Comparison of ENCODE assay signal across 8 cellular contexts in the genomic region with DNA sequence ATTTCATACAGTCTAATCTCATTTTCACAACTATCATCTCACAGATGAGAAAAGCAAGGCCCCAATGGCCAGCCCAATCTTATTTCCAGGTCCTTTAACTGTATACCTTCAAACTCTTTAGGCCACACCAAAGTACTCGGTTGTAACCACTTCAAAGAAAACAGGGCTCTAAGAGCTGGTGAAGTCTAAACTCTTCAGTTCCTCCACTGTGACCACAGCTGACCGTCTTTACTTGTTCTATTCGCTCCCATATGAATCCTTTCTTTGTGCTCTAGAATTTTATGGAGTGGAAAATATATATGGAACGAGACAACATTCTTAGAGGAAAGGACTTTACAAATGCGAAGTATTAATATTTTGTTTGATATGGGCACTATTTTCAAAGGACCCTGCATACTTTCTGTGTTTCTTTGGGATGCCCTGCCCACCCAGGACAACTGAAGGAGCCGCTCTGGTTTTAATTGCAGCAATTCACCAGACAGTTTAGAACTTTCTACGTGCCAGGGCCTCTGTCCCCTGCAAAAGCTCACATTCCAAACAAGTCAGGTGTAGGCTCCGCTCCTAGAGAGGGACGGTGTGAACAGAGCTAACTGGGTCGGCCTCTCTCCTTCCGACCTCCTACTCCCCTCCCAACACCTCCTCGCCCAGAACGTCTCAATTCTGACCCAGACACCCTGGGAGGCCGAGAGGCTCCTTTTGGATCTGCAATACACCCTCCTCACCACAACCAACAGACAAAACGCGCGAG. TPM values are rescaled to one million over a fixed set of nuclear protein-coding genes. Genes with fewer than 3 reads are reported as not detected.
DNase-seq lines count a peak whose midpoint lies in the region; ATAC-seq and TF ChIP-seq lines count a peak whose summit lies in the region.

No MANE protein-coding gene starts in this region.

- POLR2A ChIA-PET in Caco-2 (lab: Charles Lee) = interaction anchor here (0.5 to 2.4 kb wide), 6 partner anchors 10 to 25 kb away, joined by 3 to 21 read pairs (median 6); partner anchors contain the start of gene IER5

- TSS peak; percentile 67 for BruUV-seq in Caco-2 (replicated peaks; lab: Mats Ljungman, UMichigan)

- CTCF ChIA-PET in Caco-2 (lab: Charles Lee) = interaction anchor here (0.8 to 2.0 kb wide), 6 partner anchors 9 to 66 kb away, joined by 3 to 9 read pairs (median 4); no protein-coding TSS in a partner anchor

- ATAC-seq in HG02981 (IDR thresholded peaks at IDR 0.05; ENCODE audit: unreplicated experiment) (peak; percentile 26), HG03442 (IDR thresholded peaks at IDR 0.05; ENCODE audit: unreplicated experiment) (no peak), GM19328 (IDR thresholded peaks at IDR 0.05; ENCODE audit: unreplicated experiment) (no peak)
- peak; percentile 5 to 17 for ATAC-seq in activated naive CD4-positive, alpha-beta T cell treated with anti-CD3 and anti-CD28 coated beads, Interleukin-2, amount 50 U/mL, for 72 hours
- ATAC-seq in stimulated activated naive B cell treated with anti-CD40 and anti-IgM and Interleukin-4, amounts not matched to agents 10 μg/mL and 1 μg/mL and 100 μg/mL, for 72 hours (replicated peaks) = peak; percentile 58 to 63

- H3K9me3 Mint-ChIP-seq in Caco-2 (ENCODE audit: unreplicated experiment) = no peaks in the 10 kb centered on the region
- H3K9me3 Mint-ChIP-seq in activated naive CD4-positive, alpha-beta T cell treated with anti-CD3 and anti-CD28 coated beads, Interleukin-2, amount 50 U/mL, for 72 hours = no peaks in the 10 kb centered on the region
- H3K9me3 Mint-ChIP-seq in stimulated activated naive B cell treated with anti-CD40 and anti-IgM and Interleukin-4, amounts not matched to agents 10 μg/mL and 1 μg/mL and 100 μg/mL, for 72 hours = no peaks in the 10 kb centered on the region

- peaks cover 59% of the 10 kb centered on the region for H3K4me1 ChIP-seq in Caco-2

- DNase-seq in Caco-2 = peak in 1 of 2 experiments; percentile 66
- no peak for DNase-seq in activated naive CD4-positive, alpha-beta T cell treated with anti-CD3 and anti-CD28 coated beads, Interleukin-2, amount 50 U/mL, for 72 hours (ENCODE audit: low spot score in 2 of 2)
- DNase-seq in stimulated activated naive B cell treated with anti-CD40 and anti-IgM and Interleukin-4, amounts not matched to agents 10 μg/mL and 1 μg/mL and 100 μg/mL, for 72 hours = no peak
- DNase-seq in NCI-H748 treated with DMSO at 0.1 percent for 48 hours (lab: John Stamatoyannopoulos, UW) = no peak

- no peaks in the 10 kb centered on the region for H3K36me3 ChIP-seq in Caco-2 (ENCODE audit: control insufficient read depth, insufficient read depth, low read length)

- peaks cover 61% of the 10 kb centered on the region for H3K4me1 Mint-ChIP-seq in Caco-2 (ENCODE audit: low read depth, unreplicated experiment)
- peaks cover 52 to 77% of the 10 kb centered on the region in 2 donors for H3K4me1 Mint-ChIP-seq in stimulated activated naive B cell treated with anti-CD40 and anti-IgM and Interleukin-4, amounts not matched to agents 10 μg/mL and 1 μg/mL and 100 μg/mL, for 72 hours

- no peaks in the 10 kb centered on the region for H3K9me3 ChIP-seq in Caco-2

- intact Hi-C loops in Caco-2 (cut with micrococcal nuclease; ENCODE audit: unreplicated experiment) = loop anchor here (1.0 to 2.0 kb wide), 3 partner anchors 15 to 38 kb away; partner anchors contain the start of gene IER5

- H3K36me3 Mint-ChIP-seq in Caco-2 (ENCODE audit: insufficient read depth, unreplicated experiment) = peaks cover 14% of the 10 kb centered on the region
- H3K36me3 Mint-ChIP-seq in activated naive CD4-positive, alpha-beta T cell treated with anti-CD3 and anti-CD28 coated beads, Interleukin-2, amount 50 U/mL, for 72 hours = no peaks in the 10 kb centered on the region
- H3K36me3 Mint-ChIP-seq in stimulated activated naive B cell treated with anti-CD40 and anti-IgM and Interleukin-4, amounts not matched to agents 10 μg/mL and 1 μg/mL and 100 μg/mL, for 72 hours = peaks cover 0 to 4% of the 10 kb centered on the region in 2 donors

- H3K4me3 Mint-ChIP-seq in Caco-2 (ENCODE audit: unreplicated experiment) = peak overlapping the region; percentile 76
- peak overlapping the region; percentile 76 to 86 for H3K4me3 Mint-ChIP-seq in stimulated activated naive B cell treated with anti-CD40 and anti-IgM and Interleukin-4, amounts not matched to agents 10 μg/mL and 1 μg/mL and 100 μg/mL, for 72 hours

- peak overlapping the region; percentile 78 for H3K27ac Mint-ChIP-seq in Caco-2 (ENCODE audit: unreplicated experiment)
- H3K27ac Mint-ChIP-seq in activated naive CD4-positive, alpha-beta T cell treated with anti-CD3 and anti-CD28 coated beads, Interleukin-2, amount 50 U/mL, for 72 hours = peak overlapping the region; percentile 61 to 76
- peak overlapping the region; percentile 83 for H3K27ac Mint-ChIP-seq in stimulated activated naive B cell treated with anti-CD40 and anti-IgM and Interleukin-4, amounts not matched to agents 10 μg/mL and 1 μg/mL and 100 μg/mL, for 72 hours

- TF ChIP-seq CTCF in Caco-2 (IDR thresholded peaks at IDR 0.05; ENCODE audit: insufficient read depth in 1 of 2, low read depth in 1 of 2, low read length in 1 of 2, severe bottlenecking in 1 of 2, unreplicated experiment in 1 of 2) = no peak

- H3K27me3 ChIP-seq in Caco-2 (replicated peaks; ENCODE audit: control insufficient read depth, insufficient read depth, low read length) = no peaks in the 10 kb centered on the region

- peak overlapping the region; percentile 83 for H3K4me3 ChIP-seq in Caco-2 (ENCODE audit: low read depth, low read length)
- H3K4me3 ChIP-seq in iPS-11a (ENCODE audit: low read depth, low read length) = peak overlapping the region; percentile 50

- no peaks in the 10 kb centered on the region for H3K27me3 Mint-ChIP-seq in Caco-2 (ENCODE audit: insufficient read depth, unreplicated experiment)
- H3K27me3 Mint-ChIP-seq in stimulated activated naive B cell treated with anti-CD40 and anti-IgM and Interleukin-4, amounts not matched to agents 10 μg/mL and 1 μg/mL and 100 μg/mL, for 72 hours = no peaks in the 10 kb centered on the region

RNA-seq across cellular contexts. Expression of gene IER5, which starts 15.7 kb away (rescaled TPM):
- 8.6 and 9.4 TPM in 2 replicates for total RNA-seq in Caco-2 (2022)
- 10 to 100 TPM; 20.3 to 68.4 TPM for total RNA-seq in activated naive CD4-positive, alpha-beta T cell treated with anti-CD3 and anti-CD28 coated beads, Interleukin-2, amount 50 U/mL, for 72 hours

Comparison
In these comparisons a context has a peak if more than half of its experiments do, and no peak if none do; other contexts are left out.
1. ATAC-seq: peak in HG02981 (single experiment), activated naive CD4-positive, alpha-beta T cell treated with anti-CD3 and anti-CD28 coated beads, Interleukin-2, amount 50 U/mL, for 72 hours (2 of 2) and stimulated activated naive B cell treated with anti-CD40 and anti-IgM and Interleukin-4, amounts not matched to agents 10 μg/mL and 1 μg/mL and 100 μg/mL, for 72 hours (2 of 2); none in HG03442 (single experiment) and GM19328 (single experiment).
2. Peak in every context shown above with its lines, with median percentiles within 50 percentile points of each other: H3K27ac Mint-ChIP-seq.